In genomic region chr5:51382508-51382758, GRCh38 we compare ENCODE assay signal across 10 cellular contexts. TPM values are rescaled to one million over a fixed set of nuclear protein-coding genes. Genes with fewer than 3 reads are reported as not detected.
A peak's percentile ranks its signal among the peaks of the same experiment; 100 is the strongest.
DNase-seq lines count a peak whose midpoint lies in the region; ATAC-seq and TF ChIP-seq lines count a peak whose summit lies in the region.
"Had no signal": no experiment of that assay in that cellular context is flagged by ENCODE, and none has a peak within 500 bp of the region (broad histone marks: within the 10 kb centered on the region; RNA-seq: fewer than 3 reads in every experiment).

No MANE protein-coding gene starts in this region.

- H3K27me3 Mint-ChIP-seq in naive thymus-derived CD8-positive, alpha-beta T cell = peaks cover 66 to 99% (median 83%) of the 10 kb centered on the region in 5 donors

- peaks cover 0 to 13% (median 12%) of the 10 kb centered on the region in 3 donors for H3K36me3 Mint-ChIP-seq in naive thymus-derived CD8-positive, alpha-beta T cell

- H2AFZ ChIP-seq in neuron (ENCODE audit: low read depth, low read length) = peak overlapping the region; percentile 66

- H3K4me1 Mint-ChIP-seq in naive thymus-derived CD8-positive, alpha-beta T cell = peaks cover 3 to 22% (median 11%) of the 10 kb centered on the region in 4 donors

- TF ChIP-seq CTCF in BJ (IDR thresholded peaks at IDR 0.05; ENCODE audit: insufficient read depth, low read depth, low read length) (no peak), epithelial cell of esophagus (IDR thresholded peaks at IDR 0.05; ENCODE audit: insufficient read depth, low read depth, low read length, missing control alignments) (no peak), lower leg skin (IDR thresholded peaks at IDR 0.05) (no peak)

- no peak overlapping the region for H3K27ac Mint-ChIP-seq in naive thymus-derived CD8-positive, alpha-beta T cell

- H3K4me1 ChIP-seq in neuron (ENCODE audit: insufficient read depth, low read length) = no peaks in the 10 kb centered on the region

- CTCF ChIA-PET in BJ (lab: Yijun Ruan, JAX) = interaction anchor here (0.8 to 1.6 kb wide), 3 partner anchors 12 to 579 kb away, joined by 3 to 4 read pairs (median 3); no protein-coding TSS in a partner anchor

- TF ChIP-seq POLR2A in lower leg skin (IDR thresholded peaks at IDR 0.05) = no peak

- intact Hi-C loops in lower leg skin (cut with DNase I; ENCODE audit: low total_unique reads) = no loop called here

- H3K27me3 ChIP-seq in BJ (ENCODE audit: control insufficient read depth, insufficient read depth, low read length) (peaks cover 2% of the 10 kb centered on the region; the same call in 1 of the 2 replicates), neuron (ENCODE audit: insufficient read depth, low read length) (peaks cover 94% of the 10 kb centered on the region)

- DNase-seq in BJ (ENCODE audit: low read depth) (no peak), NCI-H69 (lab: John Stamatoyannopoulos, UW) (peak; percentile 82), epithelial cell of esophagus (ENCODE audit: low read depth) (peak; percentile 38), HuH-7.5 (ENCODE audit: low spot score) (no peak), lower leg skin (ENCODE audit: low spot score in 2 of 2) (no peak)
- no peak for DNase-seq in naive thymus-derived CD8-positive, alpha-beta T cell
- DNase-seq: activated T-cell treated with anti-CD3 and anti-CD28 coated beads, Interleukin-2, amount 50 U/mL, for 4 hours had no signal

- ATAC-seq in HG02885 (IDR thresholded peaks at IDR 0.05; ENCODE audit: poor library complexity, unreplicated experiment) = no peak
- no peak for ATAC-seq in naive thymus-derived CD8-positive, alpha-beta T cell

- no peaks in the 10 kb centered on the region for H3K36me3 ChIP-seq in BJ (ENCODE audit: control insufficient read depth, insufficient read depth, low read length)
- H3K36me3 ChIP-seq in neuron (ENCODE audit: insufficient read depth, low read length) = no peaks in the 10 kb centered on the region
- H3K36me3 ChIP-seq: thyroid gland had no signal

- 4 to 6% methylated on average over 12 of the region's 12 CpGs for WGBS in lower leg skin, 2 donors

- H3K4me3 ChIP-seq in BJ (ENCODE audit: low read depth, low read length) (peak overlapping the region; percentile 70), epithelial cell of esophagus (ENCODE audit: low read length) (peak overlapping the region; percentile 60), neuron (ENCODE audit: low read length) (peak overlapping the region; percentile 52), lower leg skin (ENCODE audit: low read depth, poor library complexity, severe bottlenecking) (no peak overlapping the region)

- POLR2A ChIA-PET in BJ (lab: Charles Lee) = interaction anchor here (0.6 kb wide), 1 partner anchor 8 kb away, joined by 7 read pairs; no protein-coding TSS in a partner anchor
- POLR2A ChIA-PET in naive thymus-derived CD8-positive, alpha-beta T cell (lab: Charles Lee) = no interaction called here

- no peak overlapping the region for H3K4me3 Mint-ChIP-seq in naive thymus-derived CD8-positive, alpha-beta T cell
- H3K4me3 Mint-ChIP-seq: activated T-cell treated with anti-CD3 and anti-CD28 coated beads, Interleukin-2, amount 50 U/mL, for 4 hours had no signal

- H3K9me3 Mint-ChIP-seq in naive thymus-derived CD8-positive, alpha-beta T cell = peaks cover 0 to 29% (median 6%) of the 10 kb centered on the region in 9 donors
- H3K9me3 Mint-ChIP-seq: activated T-cell treated with anti-CD3 and anti-CD28 coated beads, Interleukin-2, amount 50 U/mL, for 4 hours had no signal

- no peaks in the 10 kb centered on the region for H3K9me3 ChIP-seq in neuron (ENCODE audit: low read length)
- H3K9me3 ChIP-seq: thyroid gland had no signal

RNA-seq across cellular contexts. Expression of gene ISL1, which starts 0.8 kb away (rescaled TPM):
- polyA plus RNA-seq in BJ (2011; rRNA removed) = 0.82 and 1.2 TPM in 2 replicates
- polyA minus RNA-seq in BJ (2011; rRNA and poly(A)+ RNA removed) = 1.5 and 1.9 TPM in 2 replicates
- total RNA-seq in naive thymus-derived CD8-positive, alpha-beta T cell = not detected
- polyA plus RNA-seq in naive thymus-derived CD8-positive, alpha-beta T cell = not detected
- 1 to 10 TPM in 3 of 4 donors, under 1 TPM in 1; 0.76 to 2.0 (median 1.7) TPM for total RNA-seq in lower leg skin
- total RNA-seq: activated T-cell treated with anti-CD3 and anti-CD28 coated beads, Interleukin-2, amount 50 U/mL, for 4 hours had no signal

Comparison
In these comparisons a context has a peak if more than half of its experiments do, and no peak if none do; other contexts are left out.
1. DNase-seq: peak in NCI-H69 (single experiment) and epithelial cell of esophagus (single experiment); none in BJ (single experiment), HuH-7.5 (single experiment), naive thymus-derived CD8-positive, alpha-beta T cell (0 of 10) and lower leg skin (0 of 2).